In genomic region chr5:181236954-181237641, GRCh38 we compare ENCODE assay signal across 21 cellular contexts. TPM values are rescaled to one million over a fixed set of nuclear protein-coding genes. Genes with fewer than 3 reads are reported as not detected.
DNase-seq lines count a peak whose midpoint lies in the region; ATAC-seq, FAIRE-seq and TF ChIP-seq lines count a peak whose summit lies in the region.
"Had no signal": no experiment of that assay in that cellular context is flagged by ENCODE, and none has a peak within 500 bp of the region (broad histone marks: within the 10 kb centered on the region; RNA-seq: fewer than 3 reads in every experiment).

No MANE protein-coding gene starts in this region.

- H3K27me3 ChIP-seq in astrocyte (ENCODE audit: insufficient read depth, low read length): no peaks in the 10 kb centered on the region

- H3K9me3 ChIP-seq in astrocyte (ENCODE audit: insufficient read depth, low read depth, low read length): no peaks in the 10 kb centered on the region
- H3K9me3 ChIP-seq: psoas muscle had no signal

- H3K4me3 Mint-ChIP-seq in activated CD8-positive, alpha-beta memory T cell treated with anti-CD3 and anti-CD28 coated beads, Interleukin-2, amount 10 ng/mL, durations not matched to agents 7 days and 5 days: no peak overlapping the region
- H3K4me3 Mint-ChIP-seq in HFFc6 (no peak overlapping the region), astrocyte (ENCODE audit: unreplicated experiment) (peak overlapping the region; percentile 66), neural crest cell (peak overlapping the region; percentile 84), natural killer cell (no peak overlapping the region)
- H3K4me3 Mint-ChIP-seq: mesothelial cell of epicardium had no signal

- H3K79me2 ChIP-seq in astrocyte (ENCODE audit: insufficient read depth, low read length): peaks cover 53% of the 10 kb centered on the region

- peak overlapping the region; percentile 11 for H3K27ac Mint-ChIP-seq in activated CD8-positive, alpha-beta memory T cell treated with anti-CD3 and anti-CD28 coated beads, Interleukin-2, amount 10 ng/mL, durations not matched to agents 7 days and 5 days
- H3K27ac Mint-ChIP-seq in HFFc6 (peak overlapping the region; percentile 77), astrocyte (ENCODE audit: unreplicated experiment) (no peak overlapping the region), neural crest cell (ENCODE audit: unreplicated experiment) (no peak overlapping the region), natural killer cell (no peak overlapping the region)
- H3K27ac Mint-ChIP-seq: mesothelial cell of epicardium had no signal

- H3K9me3 Mint-ChIP-seq in activated CD8-positive, alpha-beta memory T cell treated with anti-CD3 and anti-CD28 coated beads, Interleukin-2, amount 10 ng/mL, durations not matched to agents 7 days and 5 days (ENCODE audit: low read depth): no peaks in the 10 kb centered on the region
- H3K9me3 Mint-ChIP-seq in HFFc6 (no peaks in the 10 kb centered on the region; the same call in 1 of the 2 replicates), astrocyte (ENCODE audit: unreplicated experiment) (no peaks in the 10 kb centered on the region), neural crest cell (no peaks in the 10 kb centered on the region), natural killer cell (no peaks in the 10 kb centered on the region)
- H3K9me3 Mint-ChIP-seq: mesothelial cell of epicardium had no signal

- peaks cover 71% of the 10 kb centered on the region for H3K36me3 ChIP-seq in astrocyte (ENCODE audit: insufficient read depth, low read length)

- peaks cover 74% of the 10 kb centered on the region for H3K36me3 Mint-ChIP-seq in activated CD8-positive, alpha-beta memory T cell treated with anti-CD3 and anti-CD28 coated beads, Interleukin-2, amount 10 ng/mL, durations not matched to agents 7 days and 5 days
- H3K36me3 Mint-ChIP-seq in HFFc6 (ENCODE audit: low read depth): peaks cover 49% of the 10 kb centered on the region
- H3K36me3 Mint-ChIP-seq in astrocyte (ENCODE audit: low read depth, unreplicated experiment): peaks cover 44% of the 10 kb centered on the region
- H3K36me3 Mint-ChIP-seq in neural crest cell (ENCODE audit: low read depth): peaks cover 49% of the 10 kb centered on the region
- H3K36me3 Mint-ChIP-seq in natural killer cell: peaks cover 19% of the 10 kb centered on the region

- peaks cover 20% of the 10 kb centered on the region for H3K4me1 ChIP-seq in astrocyte (ENCODE audit: insufficient read depth, low read length)

- intact Hi-C loops in natural killer cell (cut with micrococcal nuclease): no loop called here

- no peak overlapping the region for H3K4me3 ChIP-seq in astrocyte (ENCODE audit: insufficient read depth, low read depth, low read length)
- H3K4me3 ChIP-seq: psoas muscle had no signal

- peaks cover 43% of the 10 kb centered on the region for H3K4me1 Mint-ChIP-seq in activated CD8-positive, alpha-beta memory T cell treated with anti-CD3 and anti-CD28 coated beads, Interleukin-2, amount 10 ng/mL, durations not matched to agents 7 days and 5 days
- H3K4me1 Mint-ChIP-seq in HFFc6 (ENCODE audit: low read depth): peaks cover 27% of the 10 kb centered on the region
- peaks cover 29% of the 10 kb centered on the region for H3K4me1 Mint-ChIP-seq in astrocyte (ENCODE audit: low read depth, unreplicated experiment)
- H3K4me1 Mint-ChIP-seq in neural crest cell: peaks cover 27% of the 10 kb centered on the region
- H3K4me1 Mint-ChIP-seq in natural killer cell: peaks cover 18 to 30% of the 10 kb centered on the region in 2 donors

- no peak overlapping the region for H3K27ac ChIP-seq in astrocyte (ENCODE audit: low read depth, low read length)
- H3K27ac ChIP-seq: psoas muscle had no signal

- no peak overlapping the region for H3K4me2 ChIP-seq in astrocyte (ENCODE audit: low read length)

- H3K27me3 Mint-ChIP-seq in activated CD8-positive, alpha-beta memory T cell treated with anti-CD3 and anti-CD28 coated beads, Interleukin-2, amount 10 ng/mL, durations not matched to agents 7 days and 5 days: no peaks in the 10 kb centered on the region
- H3K27me3 Mint-ChIP-seq in HFFc6 (ENCODE audit: insufficient read depth) (peaks cover 20% of the 10 kb centered on the region), astrocyte (ENCODE audit: low read depth, unreplicated experiment) (no peaks in the 10 kb centered on the region), neural crest cell (ENCODE audit: low read depth) (peaks cover 25% of the 10 kb centered on the region), natural killer cell (ENCODE audit: low read depth in 2 of 2) (no peaks in the 10 kb centered on the region)

- H3K9ac ChIP-seq in astrocyte (ENCODE audit: low read length): peak overlapping the region; percentile 40

- H4K20me1 ChIP-seq in astrocyte (ENCODE audit: insufficient read depth, low read length): peaks cover 86% of the 10 kb centered on the region

- no peak for TF ChIP-seq CTCF in HFFc6 (IDR thresholded peaks at IDR 0.05)
- TF ChIP-seq CTCF in astrocyte (IDR thresholded peaks at IDR 0.05; ENCODE audit: insufficient read depth, low read depth, low read length): no peak
- TF ChIP-seq CTCF in neural crest cell (conservative IDR thresholded peaks at IDR 0.05): no peak
- no peak for TF ChIP-seq CTCF in natural killer cell (IDR thresholded peaks at IDR 0.05)

- FAIRE-seq in astrocyte (lab: Jason Lieb, UNC) (no peak), GM19239 (lab: Jason Lieb, UNC) (no peak)
- FAIRE-seq: A204.1, small intestine, TTC549 had no signal

- no peak for DNase-seq in activated CD8-positive, alpha-beta memory T cell treated with anti-CD3 and anti-CD28 coated beads, Interleukin-2, amount 10 ng/mL, durations not matched to agents 7 days and 5 days
- DNase-seq in activated CD8-positive, alpha-beta memory T cell treated with anti-CD3 and anti-CD28 coated beads for 24 hours: no peak
- no peak for DNase-seq in HFFc6
- no peak for DNase-seq in astrocyte (ENCODE audit: low read depth)
- DNase-seq in neural crest cell (ENCODE audit: low read depth, low spot score): no peak
- no peak for DNase-seq in effector CD4-positive, alpha-beta T cell
- no peak for DNase-seq in natural killer cell
- no peak for DNase-seq in GM19239 (ENCODE audit: insufficient read length, low spot score)
- DNase-seq: activated CD4-positive, alpha-beta T cell treated with anti-CD3 and anti-CD28 coated beads for 48 hours; activated CD8-positive, alpha-beta memory T cell treated with anti-CD3 and anti-CD28 coated beads, Interleukin-2, amount 50 U/mL, for 48 hours; activated gamma-delta T cell treated with Interleukin-2 at 50 U/mL for 16 hours; HCEC 1CT; psoas muscle; small intestine; stimulated activated naive CD8-positive, alpha-beta T cell treated with anti-CD3 and anti-CD28 coated beads, Interleukin-15, Interleukin-2, amounts not matched to agents 100 U/mL and 50 U/mL, for 24 hours; SW 1271; trophoblast cell had no signal

- H2AFZ ChIP-seq in astrocyte (ENCODE audit: low read depth, low read length): no peak overlapping the region

- CTCF ChIA-PET in activated CD8-positive, alpha-beta memory T cell treated with anti-CD3 and anti-CD28 coated beads, Interleukin-2, amount 10 ng/mL, durations not matched to agents 7 days and 5 days (lab: Charles Lee): interaction anchor here (1.4 kb wide), 1 partner anchor 10 kb away, joined by 3 read pairs; no protein-coding TSS in a partner anchor

- no peak for ATAC-seq in activated CD8-positive, alpha-beta memory T cell treated with anti-CD3 and anti-CD28 coated beads, Interleukin-2, amount 10 ng/mL, durations not matched to agents 7 days and 5 days
- no peak for ATAC-seq in natural killer cell
- ATAC-seq: psoas muscle; Right ventricle myocardium inferior; stimulated activated naive CD8-positive, alpha-beta T cell treated with anti-CD3 and anti-CD28 coated beads, Interleukin-15, Interleukin-2, amounts not matched to agents 100 U/mL and 50 U/mL, for 24 hours had no signal

RNA-seq across cellular contexts. Expression of gene RACK1, which starts 6.6 kb away (rescaled TPM):
- total RNA-seq in activated CD8-positive, alpha-beta memory T cell treated with anti-CD3 and anti-CD28 coated beads, Interleukin-2, amount 10 ng/mL, durations not matched to agents 7 days and 5 days: 1,000 to 10,000 TPM; 1,565 to 1,861 TPM
- 1,000 to 10,000 TPM; 1,737 to 2,012 (median 1,885) TPM for total RNA-seq in HFFc6 (2021; fragmentation: NEBNext Ultra II Directional; extraction: Animal tissue kit (Norgen Biotek cat#: 25700))
- total RNA-seq in astrocyte (1,553 and 1,656 TPM in 2 replicates), neural crest cell (2,359 and 2,449 TPM in 2 replicates), natural killer cell (1,000 to 10,000 TPM; 1,089 to 1,233 (median 1,138) TPM)

RNA-seq across cellular contexts. Expression of gene TRIM41, which starts 14.0 kb away (rescaled TPM):
- total RNA-seq in activated CD8-positive, alpha-beta memory T cell treated with anti-CD3 and anti-CD28 coated beads, Interleukin-2, amount 10 ng/mL, durations not matched to agents 7 days and 5 days: 10 to 100 TPM; 40.7 to 44.9 TPM
- 10 to 100 TPM; 20.3 to 24.0 (median 22.5) TPM for total RNA-seq in HFFc6 (2021; fragmentation: NEBNext Ultra II Directional; extraction: Animal tissue kit (Norgen Biotek cat#: 25700))
- total RNA-seq in astrocyte (20.9 and 21.8 TPM in 2 replicates), neural crest cell (34.5 and 39.1 TPM in 2 replicates), natural killer cell (10 to 100 TPM; 33.4 to 41.6 (median 36.0) TPM)

RNA-seq across cellular contexts. Expression of gene TRIM52, which starts 23.8 kb away (rescaled TPM):
- 10 to 100 TPM; 20.0 to 26.2 TPM for total RNA-seq in activated CD8-positive, alpha-beta memory T cell treated with anti-CD3 and anti-CD28 coated beads, Interleukin-2, amount 10 ng/mL, durations not matched to agents 7 days and 5 days
- total RNA-seq in HFFc6 (2021; fragmentation: NEBNext Ultra II Directional; extraction: Animal tissue kit (Norgen Biotek cat#: 25700)): 1 to 10 TPM; 5.2 to 6.9 (median 5.6) TPM
- total RNA-seq in astrocyte (6.5 and 7.3 TPM in 2 replicates), neural crest cell (9.0 TPM in 2 replicates), natural killer cell (10 to 100 TPM; 43.4 to 60.0 (median 44.4) TPM)

RNA-seq across cellular contexts. Expression of gene TRIM7, which starts 32.1 kb away (rescaled TPM):
- 1 to 10 TPM; 1.6 to 1.7 TPM for total RNA-seq in activated CD8-positive, alpha-beta memory T cell treated with anti-CD3 and anti-CD28 coated beads, Interleukin-2, amount 10 ng/mL, durations not matched to agents 7 days and 5 days
- 1 to 10 TPM; 2.8 to 7.5 (median 5.3) TPM for total RNA-seq in HFFc6 (2021; fragmentation: NEBNext Ultra II Directional; extraction: Animal tissue kit (Norgen Biotek cat#: 25700))
- total RNA-seq in astrocyte: 0.22 and 0.27 TPM in 2 replicates
- not detected in 2 replicates for total RNA-seq in neural crest cell
- 1 to 10 TPM in 1 of 3 donors, under 1 TPM in 1, not detected in 1; 0.73 to 1.2 TPM for total RNA-seq in natural killer cell

Comparison
In these comparisons a context has a peak if more than half of its experiments do, and no peak if none do; other contexts are left out.
1. H3K27ac Mint-ChIP-seq: peak in activated CD8-positive, alpha-beta memory T cell treated with anti-CD3 and anti-CD28 coated beads, Interleukin-2, amount 10 ng/mL, durations not matched to agents 7 days and 5 days (single experiment) and HFFc6 (single experiment); none in astrocyte (single experiment), neural crest cell (single experiment) and natural killer cell (0 of 2).
2. H3K4me3 Mint-ChIP-seq: peak in astrocyte (single experiment) and neural crest cell (single experiment); none in activated CD8-positive, alpha-beta memory T cell treated with anti-CD3 and anti-CD28 coated beads, Interleukin-2, amount 10 ng/mL, durations not matched to agents 7 days and 5 days (single experiment), HFFc6 (single experiment) and natural killer cell (single experiment).